ENCODE assay signal across 8 cellular contexts in genomic region chr20:50110141-50111047, GRCh38. TPM values are rescaled to one million over a fixed set of nuclear protein-coding genes. Genes with fewer than 3 reads are reported as not detected.
DNase-seq lines count a peak whose midpoint lies in the region; ATAC-seq and TF ChIP-seq lines count a peak whose summit lies in the region.

No MANE protein-coding gene starts in this region.

- H3K4me3 ChIP-seq in right atrium auricular region = no peak overlapping the region

- DNase-seq in activated naive CD4-positive, alpha-beta T cell treated with Interleukin-2 at 50 U/mL for 16 hours = peak; percentile 39
- no peak for DNase-seq in activated naive CD4-positive, alpha-beta T cell treated with anti-CD3 and anti-CD28 coated beads, Interleukin-2, amount 50 U/mL, for 16 hours
- DNase-seq in HT1080 (ENCODE audit: low read depth) (peak; percentile 31), right atrium auricular region (ENCODE audit: low spot score) (no peak), NCI-H1436 treated with DMSO at 0.1 percent for 48 hours (lab: John Stamatoyannopoulos, UW) (no peak)
- DNase-seq in activated CD8-positive, alpha-beta memory T cell treated with anti-CD3 and anti-CD28 coated beads, Interleukin-2, amount 50 U/mL, for 48 hours = peak; percentile 69
- peak; percentile 57 for DNase-seq in stimulated activated naive CD8-positive, alpha-beta T cell treated with anti-CD3 and anti-CD28 coated beads, Interleukin-15, Interleukin-2, amounts not matched to agents 100 U/mL and 50 U/mL, for 24 hours

- H3K27me3 ChIP-seq in right atrium auricular region = no peaks in the 10 kb centered on the region

- H3K9me3 ChIP-seq in right atrium auricular region = no peaks in the 10 kb centered on the region

- peaks cover 0 to 93% of the 10 kb centered on the region in 2 donors for H3K4me1 ChIP-seq in right atrium auricular region

- ATAC-seq in stimulated activated naive CD8-positive, alpha-beta T cell treated with anti-CD3 and anti-CD28 coated beads, Interleukin-15, Interleukin-2, amounts not matched to agents 100 U/mL and 50 U/mL, for 24 hours = peak; percentile 59
- ATAC-seq in HG03039 (IDR thresholded peaks at IDR 0.05; ENCODE audit: unreplicated experiment) = no peak

- no peak for TF ChIP-seq CTCF in right atrium auricular region (IDR thresholded peaks at IDR 0.05)

- peak overlapping the region; percentile 99 to 100 for H3K27ac ChIP-seq in right atrium auricular region

- H3K36me3 ChIP-seq in right atrium auricular region = no peaks in the 10 kb centered on the region

RNA-seq across cellular contexts. Expression of gene UBE2V1, which starts 2.6 kb away (rescaled TPM):
- total RNA-seq in HT1080 (2014; rRNA removed; shearing (Covaris generic)) = 42.3 and 66.9 TPM in 2 replicates
- polyA plus RNA-seq in HT1080 (2015; cell fraction: cytosol; rRNA removed) = 158 and 179 TPM in 2 replicates
- polyA plus RNA-seq in HT1080 (2015; cell fraction: nucleus; rRNA removed) = 132 and 134 TPM in 2 replicates
- 10 to 100 TPM; 61.2 to 70.2 TPM for total RNA-seq in right atrium auricular region

RNA-seq across cellular contexts. Expression of gene PEDS1, which starts 43.1 kb away (rescaled TPM):
- total RNA-seq in HT1080 (2014; rRNA removed; shearing (Covaris generic)) = 29.2 and 38.7 TPM in 2 replicates
- 41.4 and 42.9 TPM in 2 replicates for polyA plus RNA-seq in HT1080 (2015; cell fraction: cytosol; rRNA removed)
- polyA plus RNA-seq in HT1080 (2015; cell fraction: nucleus; rRNA removed) = 21.5 and 22.1 TPM in 2 replicates
- 10 to 100 TPM; 26.1 to 30.7 TPM for total RNA-seq in right atrium auricular region

Comparison
In these comparisons a context has a peak if more than half of its experiments do, and no peak if none do; other contexts are left out.
1. DNase-seq: peak in activated naive CD4-positive, alpha-beta T cell treated with Interleukin-2 at 50 U/mL for 16 hours (single experiment), HT1080 (single experiment), activated CD8-positive, alpha-beta memory T cell treated with anti-CD3 and anti-CD28 coated beads, Interleukin-2, amount 50 U/mL, for 48 hours (single experiment) and stimulated activated naive CD8-positive, alpha-beta T cell treated with anti-CD3 and anti-CD28 coated beads, Interleukin-15, Interleukin-2, amounts not matched to agents 100 U/mL and 50 U/mL, for 24 hours (single experiment); none in activated naive CD4-positive, alpha-beta T cell treated with anti-CD3 and anti-CD28 coated beads, Interleukin-2, amount 50 U/mL, for 16 hours (single experiment), right atrium auricular region (single experiment) and NCI-H1436 treated with DMSO at 0.1 percent for 48 hours (single experiment).